ENCODE assay signal across 18 cellular contexts in the genomic region with DNA sequence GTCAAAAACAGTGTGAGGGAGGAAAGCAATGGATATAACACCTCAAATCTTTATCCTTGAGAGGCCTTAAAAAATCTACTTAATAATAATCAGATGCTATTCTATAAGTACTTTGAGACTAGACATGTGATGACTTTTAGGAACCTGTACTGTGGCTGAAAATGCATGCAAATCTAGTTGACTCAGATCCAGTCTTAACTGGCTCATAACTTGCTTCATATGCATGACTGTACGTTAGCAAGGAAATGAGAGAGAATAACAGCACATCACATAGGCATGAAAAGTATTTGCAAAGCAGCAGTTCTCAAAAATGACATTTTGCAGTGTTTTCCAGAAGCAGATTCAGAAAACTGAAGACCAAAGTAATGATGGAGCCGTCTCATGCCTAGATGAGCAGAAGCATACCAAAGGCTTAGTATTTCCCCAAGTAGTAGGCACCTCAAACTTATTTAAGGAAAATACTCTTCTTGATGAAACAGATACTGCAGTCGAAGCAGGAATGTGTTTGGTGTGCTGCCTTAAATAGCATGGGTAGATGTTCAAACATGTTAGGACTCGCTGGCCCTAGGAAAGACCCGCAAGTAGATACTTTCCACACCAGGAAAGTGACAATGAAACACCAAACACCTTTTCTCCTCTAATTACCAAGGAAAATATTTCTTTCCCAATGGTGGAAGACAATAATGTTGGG. TPM values are rescaled to one million over a fixed set of nuclear protein-coding genes. Genes with fewer than 3 reads are reported as not detected.
DNase-seq lines count a peak whose midpoint lies in the region; ATAC-seq and TF ChIP-seq lines count a peak whose summit lies in the region.
"Not testable (repeated sequence)": the region's sequence is repeated elsewhere in the genome, so short reads cannot be mapped to it uniquely, and the experiment has no call there.
"Had no signal": no experiment of that assay in that cellular context is flagged by ENCODE, and none has a peak within 500 bp of the region (broad histone marks: within the 10 kb centered on the region; RNA-seq: fewer than 3 reads in every experiment).

No MANE protein-coding gene starts in this region.

- POLR2A ChIA-PET in BJ (lab: Charles Lee); PC-3 (lab: Charles Lee; ENCODE audit: unreplicated experiment): not testable (repeated sequence)

- H3K18ac ChIP-seq in mesenchymal stem cell (ENCODE audit: low read depth in 1 of 2, low read length in 2 of 2): not testable (repeated sequence)

- not testable (repeated sequence) for H3K79me2 ChIP-seq in PC-3 (ENCODE audit: low read length)

- not testable (repeated sequence) for H3K9me2 ChIP-seq in PC-3 (replicated peaks; ENCODE audit: low read length)

- H3K4me3 ChIP-seq in BJ (ENCODE audit: low read depth, low read length); HFF-Myc (replicated peaks; ENCODE audit: low read depth, low read length); PC-3 (ENCODE audit: low read length); mesenchymal stem cell (ENCODE audit: insufficient read depth in 1 of 2, low read depth in 1 of 2, low read length in 2 of 2): not testable (repeated sequence)

- H3K14ac ChIP-seq in mesenchymal stem cell (ENCODE audit: low read length in 2 of 2): not testable (repeated sequence)

- peak overlapping the region; percentile 69 for H3K27ac ChIP-seq in PC-3 (ENCODE audit: low read length)
- H3K27ac ChIP-seq in mesenchymal stem cell (ENCODE audit: low read length, poor library complexity, severe bottlenecking): not testable (repeated sequence)

- BruUV-seq in PC-3 (replicated peaks; lab: Mats Ljungman, UMichigan): TSS peak; percentile 63

- H2BK15ac ChIP-seq in mesenchymal stem cell (ENCODE audit: low read depth, poor library complexity, severe bottlenecking): not testable (repeated sequence)

- not testable (repeated sequence) for H2AK5ac ChIP-seq in mesenchymal stem cell (ENCODE audit: low read length, severe bottlenecking)

- H3K36me3 ChIP-seq in BJ (ENCODE audit: control insufficient read depth, insufficient read depth, low read length); PC-3 (ENCODE audit: low read depth, low read length); mesenchymal stem cell (ENCODE audit: control insufficient read depth in 1 of 2, insufficient read depth in 2 of 2, low read depth in 1 of 2, low read length in 2 of 2): not testable (repeated sequence)

- ATAC-seq in PC-3: peak; percentile 70

- H3F3A ChIP-seq in PC-3 (ENCODE audit: low read length, unreplicated experiment): not testable (repeated sequence)

- not testable (repeated sequence) for H3K4me2 ChIP-seq in PC-3 (ENCODE audit: low read length); mesenchymal stem cell (ENCODE audit: low read length, poor library complexity, severe bottlenecking)

- CTCF ChIA-PET in BJ (lab: Yijun Ruan, JAX); PC-3 (lab: Charles Lee): not testable (repeated sequence)

- H2BK5ac ChIP-seq in mesenchymal stem cell (ENCODE audit: low read depth, low read length, poor library complexity, severe bottlenecking): not testable (repeated sequence)

- 38% methylated on average over 2 of the region's 5 CpGs for whole genome bisulfite sequencing in mesenchymal stem cell

- H2BK120ac ChIP-seq in mesenchymal stem cell (ENCODE audit: low read depth, low read length): not testable (repeated sequence)

- intact Hi-C loops in PC-3 (cut with micrococcal nuclease): not testable (repeated sequence)

- not testable (repeated sequence) for H3K9me3 ChIP-seq in PC-3 (ENCODE audit: low read length); mesenchymal stem cell (ENCODE audit: control insufficient read depth, low read length)

- not testable (repeated sequence) for H3K9ac ChIP-seq in PC-3 (ENCODE audit: low read length)
- H3K9ac ChIP-seq in mesenchymal stem cell (ENCODE audit: low read length): peak overlapping the region; percentile 38

- H2AFZ ChIP-seq in PC-3 (ENCODE audit: low read length); mesenchymal stem cell (ENCODE audit: low read depth, low read length): not testable (repeated sequence)

- H3K79me1 ChIP-seq in mesenchymal stem cell (replicated peaks; ENCODE audit: low read length, poor library complexity, severe bottlenecking): not testable (repeated sequence)

- H3K23ac ChIP-seq in mesenchymal stem cell (ENCODE audit: low read length in 2 of 2): not testable (repeated sequence)

- not testable (repeated sequence) for H4K91ac ChIP-seq in mesenchymal stem cell (ENCODE audit: low read length)

- H3K27me3 ChIP-seq in BJ (ENCODE audit: control insufficient read depth, insufficient read depth, low read length); PC-3 (ENCODE audit: low read length); mesenchymal stem cell (ENCODE audit: control insufficient read depth in 1 of 2, insufficient read depth in 1 of 2, low read length in 2 of 2): not testable (repeated sequence)

- peak; percentile 89 for DNase-seq in BJ (ENCODE audit: low read depth)
- peak; percentile 75 for DNase-seq in HFF-Myc (ENCODE audit: extremely low read depth, low read depth)
- peak; percentile 77 for DNase-seq in PC-3
- peak; percentile 84 for DNase-seq in amniotic epithelial cell (ENCODE audit: low read depth)
- DNase-seq in dedifferentiated amniotic fluid mesenchymal stem cell (ENCODE audit: extremely low spot score): peak; percentile 89
- DNase-seq in fibroblast of the conjunctiva (ENCODE audit: low read depth): peak; percentile 64
- not testable (repeated sequence) for DNase-seq in mesenchymal stem cell

- peaks cover 22% of the 10 kb centered on the region for H3K4me1 ChIP-seq in PC-3 (ENCODE audit: insufficient read depth, low read length)
- H3K4me1 ChIP-seq in mesenchymal stem cell (ENCODE audit: control insufficient read depth, insufficient read depth, low read depth, low read length): not testable (repeated sequence)

- H3K4ac ChIP-seq in mesenchymal stem cell (ENCODE audit: low read depth in 1 of 2, low read length in 2 of 2): not testable (repeated sequence)

- not testable (repeated sequence) for H2BK12ac ChIP-seq in mesenchymal stem cell (ENCODE audit: low read length in 2 of 2)

- not testable (repeated sequence) for H4K20me1 ChIP-seq in PC-3 (ENCODE audit: low read length)

- H4K8ac ChIP-seq in mesenchymal stem cell (ENCODE audit: low read length): not testable (repeated sequence)

- not testable (repeated sequence) for TF ChIP-seq CTCF in BJ (IDR thresholded peaks at IDR 0.05; ENCODE audit: insufficient read depth, low read depth, low read length); HFF-Myc (IDR thresholded peaks at IDR 0.05; ENCODE audit: low read depth, low read length, missing control alignments); PC-3 (conservative IDR thresholded peaks at IDR 0.05; ENCODE audit: low read depth, low read length)

RNA-seq across cellular contexts. Expression of gene PSG8, which starts 54.6 kb away (rescaled TPM):
- polyA plus RNA-seq in BJ (2011; rRNA removed): 0.34 and 0.63 TPM in 2 replicates
- 0.09 and 0.21 TPM in 2 replicates for polyA minus RNA-seq in BJ (2011; rRNA and poly(A)+ RNA removed)
- total RNA-seq in PC-3 (2014; rRNA removed): not detected in 2 replicates
- polyA plus RNA-seq in mesenchymal stem cell (2013, experiment 1 of 2): not detected
- not detected for polyA plus RNA-seq in mesenchymal stem cell (2013, experiment 2 of 2)
- total RNA-seq: activated CD4-positive, alpha-beta T cell treated with anti-CD3 and anti-CD28 coated beads, Interleukin-2, amount 10 ng/mL, durations not matched to agents 24 days and 14 days; activated T-cell treated with anti-CD3 and anti-CD28 coated beads, Interleukin-2, amount 50 U/mL, for 4 hours; dorsolateral prefrontal cortex; left cardiac atrium; myocyte; psoas muscle; subcutaneous adipose tissue; upper lobe of left lung had no signal
- polyA plus RNA-seq: adipose tissue, CD14-positive monocyte, psoas muscle, small intestine had no signal

RNA-seq across cellular contexts. Expression of gene PSG1, which starts 59.4 kb away (rescaled TPM):
- 14.4 and 17.1 TPM in 2 replicates for polyA plus RNA-seq in BJ (2011; rRNA removed)
- polyA minus RNA-seq in BJ (2011; rRNA and poly(A)+ RNA removed): 1.4 and 2.7 TPM in 2 replicates
- not detected in 2 replicates for total RNA-seq in PC-3 (2014; rRNA removed)
- polyA plus RNA-seq in mesenchymal stem cell (2013, experiment 1 of 2): 0.07 TPM
- 0.05 TPM for polyA plus RNA-seq in mesenchymal stem cell (2013, experiment 2 of 2)
- total RNA-seq: activated CD4-positive, alpha-beta T cell treated with anti-CD3 and anti-CD28 coated beads, Interleukin-2, amount 10 ng/mL, durations not matched to agents 24 days and 14 days; activated T-cell treated with anti-CD3 and anti-CD28 coated beads, Interleukin-2, amount 50 U/mL, for 4 hours; dorsolateral prefrontal cortex; left cardiac atrium; psoas muscle; upper lobe of left lung had no signal
- polyA plus RNA-seq: adipose tissue, CD14-positive monocyte, small intestine had no signal
